9 cellular contexts compared by ENCODE assay signal in genomic region chr15:25862087-25862468, GRCh38. TPM values are rescaled to one million over a fixed set of nuclear protein-coding genes. Genes with fewer than 3 reads are reported as not detected.
A peak's percentile ranks its signal among the peaks of the same experiment; 100 is the strongest.
DNase-seq lines count a peak whose midpoint lies in the region; ATAC-seq and TF ChIP-seq lines count a peak whose summit lies in the region.
"Had no signal": no experiment of that assay in that cellular context is flagged by ENCODE, and none has a peak within 500 bp of the region (broad histone marks: within the 10 kb centered on the region; RNA-seq: fewer than 3 reads in every experiment).

No MANE protein-coding gene starts in this region.

- H3K9me3 Mint-ChIP-seq in nephron progenitor cell: no peaks in the 10 kb centered on the region

- peak overlapping the region; percentile 88 for H3K4me3 ChIP-seq in AG10803 (ENCODE audit: low read length)
- H3K4me3 ChIP-seq in epithelial cell of esophagus (ENCODE audit: low read length): peak overlapping the region; percentile 33
- H3K4me3 ChIP-seq in A673 (ENCODE audit: low read depth, low read length, poor library complexity, severe bottlenecking): no peak overlapping the region

- no peak for ATAC-seq in HG03439 (IDR thresholded peaks at IDR 0.05; ENCODE audit: unreplicated experiment)
- ATAC-seq: body of pancreas had no signal

- no peaks in the 10 kb centered on the region for H3K36me3 Mint-ChIP-seq in nephron progenitor cell (ENCODE audit: low read depth)

- POLR2A ChIA-PET in A673 (lab: Charles Lee; ENCODE audit: low non-redundant PET): no interaction called here

- peaks cover 12% of the 10 kb centered on the region for H3K4me1 Mint-ChIP-seq in nephron progenitor cell

- H3K27me3 Mint-ChIP-seq in nephron progenitor cell (ENCODE audit: low read depth, poor library complexity): peaks cover 83% of the 10 kb centered on the region

- TF ChIP-seq CTCF in AG10803 (conservative IDR thresholded peaks at IDR 0.05; ENCODE audit: low read length) (no peak; the same call in 1 of the 2 replicates), epithelial cell of esophagus (IDR thresholded peaks at IDR 0.05; ENCODE audit: insufficient read depth, low read depth, low read length, missing control alignments) (no peak), nephron progenitor cell (IDR thresholded peaks at IDR 0.05) (no peak), A673 (conservative IDR thresholded peaks at IDR 0.05; ENCODE audit: low read depth, low read length) (no peak)

- DNase-seq in AG10803 (ENCODE audit: low read depth): peak; percentile 39
- DNase-seq in RPMI8226: peak; percentile 73
- DNase-seq in epithelial cell of esophagus (ENCODE audit: low read depth): no peak
- no peak for DNase-seq in nephron progenitor cell
- no peak for DNase-seq in stimulated activated naive CD4-positive, alpha-beta T cell treated with Interleukin-2 at 50 U/mL for 16 hours (lab: John Stamatoyannopoulos, UW)
- DNase-seq in A673 (ENCODE audit: low spot score): no peak
- no peak for DNase-seq in medulla oblongata (ENCODE audit: extremely low spot score)

- no peaks in the 10 kb centered on the region for H3K4me1 ChIP-seq in A673 (ENCODE audit: insufficient read depth, low read length, poor library complexity, severe bottlenecking)

- no TSS peak for BruUV-seq in A673 (replicated peaks; lab: Mats Ljungman, UMichigan)

- peaks cover 11% of the 10 kb centered on the region for H3K9me3 ChIP-seq in A673 (ENCODE audit: low read depth, low read length, poor library complexity, severe bottlenecking)
- H3K9me3 ChIP-seq: body of pancreas had no signal

- no peak overlapping the region for H3K27ac Mint-ChIP-seq in nephron progenitor cell

- intact Hi-C loops in A673 (cut with micrococcal nuclease; ENCODE audit: unreplicated experiment): no loop called here

- CTCF ChIA-PET in A673 (lab: Charles Lee): no interaction called here

- peak overlapping the region; percentile 81 for H3K4me3 Mint-ChIP-seq in nephron progenitor cell

- no peak overlapping the region for H3K27ac ChIP-seq in A673 (ENCODE audit: low read depth, low read length, poor library complexity, severe bottlenecking)
- H3K27ac ChIP-seq: body of pancreas had no signal

- H3K36me3 ChIP-seq in A673 (ENCODE audit: insufficient read depth, low read length, poor library complexity, severe bottlenecking): no peaks in the 10 kb centered on the region

- H3K27me3 ChIP-seq in A673 (replicated peaks; ENCODE audit: insufficient read depth, low read depth, low read length, poor library complexity): no peaks in the 10 kb centered on the region
- H3K27me3 ChIP-seq: body of pancreas had no signal

RNA-seq across cellular contexts. Expression of gene ATP10A, which starts 1.0 kb away (rescaled TPM):
- total RNA-seq in A673 (2021): not detected in 2 replicates

Comparison
In these comparisons a context has a peak if more than half of its experiments do, and no peak if none do; other contexts are left out.
1. DNase-seq: peak in AG10803 (single experiment) and RPMI8226 (single experiment); none in epithelial cell of esophagus (single experiment), nephron progenitor cell (single experiment), stimulated activated naive CD4-positive, alpha-beta T cell treated with Interleukin-2 at 50 U/mL for 16 hours (single experiment), A673 (single experiment) and medulla oblongata (single experiment).